25 cellular contexts compared by ENCODE assay signal in genomic region chr14:86911506-86911905, GRCh38.
"Had no signal": no experiment of that assay in that cellular context is flagged by ENCODE, and none has a peak within 500 bp of the region (broad histone marks: within the 10 kb centered on the region; RNA-seq: fewer than 3 reads in every experiment).

No MANE protein-coding gene starts in this region.

- H3K4me3 ChIP-seq: colonic mucosa, coronary artery, dorsolateral prefrontal cortex, esophagus muscularis mucosa, esophagus squamous epithelium, gastrocnemius medialis, gastroesophageal sphincter, heart left ventricle, heart right ventricle had no signal

- H3K27ac ChIP-seq: colonic mucosa, coronary artery, dorsolateral prefrontal cortex, epithelial cell of prostate, esophagus muscularis mucosa, esophagus squamous epithelium, foreskin keratinocyte, gastrocnemius medialis, gastroesophageal sphincter, heart left ventricle, heart right ventricle had no signal

- H3K27me3 ChIP-seq: colonic mucosa, esophagus muscularis mucosa, esophagus squamous epithelium, foreskin keratinocyte, gastrocnemius medialis, gastroesophageal sphincter, heart left ventricle, heart right ventricle had no signal

- H3K4me1 Mint-ChIP-seq: endodermal cell had no signal

- H3K36me3 ChIP-seq: colonic mucosa, esophagus muscularis mucosa, esophagus squamous epithelium, gastrocnemius medialis, gastroesophageal sphincter, heart left ventricle, heart right ventricle had no signal

- H3K9me3 Mint-ChIP-seq: dendritic cell treated with granulocyte-macrophage colony-stimulating factor and Interleukin-4, amounts not matched to agents 40 ng/mL and 50 ng/mL, for 4 days; effector memory CD8-positive, alpha-beta T cell; endodermal cell had no signal

- H3K27me3 Mint-ChIP-seq: dendritic cell treated with granulocyte-macrophage colony-stimulating factor and Interleukin-4, amounts not matched to agents 40 ng/mL and 50 ng/mL, for 4 days; effector memory CD8-positive, alpha-beta T cell had no signal

- H3K9me3 ChIP-seq: colonic mucosa, esophagus muscularis mucosa, esophagus squamous epithelium, gastrocnemius medialis, gastroesophageal sphincter, heart left ventricle, heart right ventricle had no signal

- H3K4me1 ChIP-seq: colonic mucosa, esophagus muscularis mucosa, esophagus squamous epithelium, foreskin keratinocyte, gastrocnemius medialis, gastroesophageal sphincter, heart left ventricle, heart right ventricle had no signal

- H3K27ac Mint-ChIP-seq: dendritic cell treated with granulocyte-macrophage colony-stimulating factor and Interleukin-4, amounts not matched to agents 40 ng/mL and 50 ng/mL, for 4 days; effector memory CD8-positive, alpha-beta T cell; endodermal cell had no signal

- ATAC-seq: effector memory CD8-positive, alpha-beta T cell; esophagus mucosa; foreskin keratinocyte; gastrocnemius medialis; gastroesophageal sphincter; heart left ventricle; heart right ventricle had no signal

- DNase-seq: colonic mucosa; cortex of kidney; dermis blood vessel endothelial cell; dorsolateral prefrontal cortex; effector CD4-positive, alpha-beta T cell; effector CD8-positive, alpha-beta T cell; effector memory CD4-positive, alpha-beta T cell; effector memory CD8-positive, alpha-beta T cell; endodermal cell; erythroblast; esophagus squamous epithelium; foreskin fibroblast; foreskin keratinocyte; foreskin melanocyte; gastrocnemius medialis; glutamatergic neuron; head of caudate nucleus; heart left ventricle; heart right ventricle had no signal

- H3K4me3 Mint-ChIP-seq: dendritic cell treated with granulocyte-macrophage colony-stimulating factor and Interleukin-4, amounts not matched to agents 40 ng/mL and 50 ng/mL, for 4 days; effector memory CD8-positive, alpha-beta T cell; endodermal cell had no signal
